9 cellular contexts compared by ENCODE assay signal in the genomic region with DNA sequence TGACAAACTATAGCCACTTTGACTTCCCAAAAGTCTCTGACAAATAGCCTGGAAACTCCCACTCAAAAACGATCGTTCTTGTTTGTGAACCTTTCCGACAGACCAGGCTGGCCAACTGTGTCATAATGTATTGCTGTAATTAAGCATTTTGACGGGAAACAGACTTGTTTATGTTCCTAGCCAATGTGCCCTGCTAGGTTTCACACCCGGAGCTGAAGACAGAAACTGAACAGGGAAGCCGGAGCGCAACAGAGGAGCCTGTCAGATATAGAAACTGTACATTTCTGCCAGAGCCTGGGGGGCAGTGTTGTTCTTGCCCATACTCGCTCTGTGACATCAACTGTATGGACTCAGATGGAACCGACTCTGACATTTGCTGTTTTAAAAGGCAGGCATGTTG. TPM values are rescaled to one million over a fixed set of nuclear protein-coding genes. Genes with fewer than 3 reads are reported as not detected.
DNase-seq lines count a peak whose midpoint lies in the region; ATAC-seq and TF ChIP-seq lines count a peak whose summit lies in the region.
"Had no signal": no experiment of that assay in that cellular context is flagged by ENCODE, and none has a peak within 500 bp of the region (broad histone marks: within the 10 kb centered on the region; RNA-seq: fewer than 3 reads in every experiment).

No MANE protein-coding gene starts in this region.

- peak; percentile 36 for DNase-seq in MCF 10A (ENCODE audit: unreplicated experiment)
- no peak for DNase-seq in breast epithelium (ENCODE audit: low spot score in 2 of 2)
- DNase-seq in NAMALWA (ENCODE audit: low spot score): peak; percentile 60
- peak in 1 of 2 donors; percentile 53 for DNase-seq in activated naive CD4-positive, alpha-beta T cell treated with anti-CD3 and anti-CD28 coated beads, Interleukin-2, amount 50 U/mL, for 72 hours (ENCODE audit: low spot score in 2 of 2)
- DNase-seq in smooth muscle cell (lab: John Stamatoyannopoulos, UW; ENCODE audit: unreplicated experiment): no peak
- DNase-seq in central memory CD4-positive, alpha-beta T cell: no peak
- DNase-seq in psoas muscle: no peak
- no peak for DNase-seq in cerebellar nuclear complex (lab: John Stamatoyannopoulos, UW)

- no peak overlapping the region for H3K4me3 Mint-ChIP-seq in MCF 10A (ENCODE audit: unreplicated experiment)

- H3K27ac Mint-ChIP-seq in MCF 10A (ENCODE audit: low read depth, unreplicated experiment): no peak overlapping the region
- peak overlapping the region in 1 of 2 donors; percentile 95 for H3K27ac Mint-ChIP-seq in activated naive CD4-positive, alpha-beta T cell treated with anti-CD3 and anti-CD28 coated beads, Interleukin-2, amount 50 U/mL, for 72 hours

- peak; percentile 67 to 95 for ATAC-seq in activated naive CD4-positive, alpha-beta T cell treated with anti-CD3 and anti-CD28 coated beads, Interleukin-2, amount 50 U/mL, for 72 hours
- no peak for ATAC-seq in psoas muscle

- CTCF ChIA-PET in MCF 10A (lab: Yijun Ruan, JAX): interaction anchor here (1.3 kb wide), 1 partner anchor 8 kb away, joined by 6 read pairs; no protein-coding TSS in a partner anchor

- no TSS peak for BruUV-seq in MCF 10A (replicated peaks; lab: Mats Ljungman, UMichigan)

- H3K36me3 ChIP-seq in breast epithelium (no peaks in the 10 kb centered on the region), smooth muscle cell (ENCODE audit: low read depth) (no peaks in the 10 kb centered on the region), psoas muscle (ENCODE audit: insufficient read depth in 1 of 2, low read depth in 1 of 2) (no peaks in the 10 kb centered on the region)

- H3K4me1 ChIP-seq in breast epithelium (no peaks in the 10 kb centered on the region), smooth muscle cell (ENCODE audit: low read depth) (no peaks in the 10 kb centered on the region), psoas muscle (no peaks in the 10 kb centered on the region)

- TF ChIP-seq CTCF in MCF 10A (IDR thresholded peaks at IDR 0.05; ENCODE audit: unreplicated experiment) (no peak), breast epithelium (IDR thresholded peaks at IDR 0.05) (no peak), smooth muscle cell (IDR thresholded peaks at IDR 0.05; ENCODE audit: borderline replicate concordance, insufficient read depth, poor library complexity, severe bottlenecking) (no peak), psoas muscle (IDR thresholded peaks at IDR 0.05) (no peak)

- H3K36me3 Mint-ChIP-seq in MCF 10A (ENCODE audit: insufficient read depth, unreplicated experiment): peaks cover 4% of the 10 kb centered on the region
- peaks cover 0 to 6% of the 10 kb centered on the region in 2 donors for H3K36me3 Mint-ChIP-seq in activated naive CD4-positive, alpha-beta T cell treated with anti-CD3 and anti-CD28 coated beads, Interleukin-2, amount 50 U/mL, for 72 hours

- H3K27ac ChIP-seq in breast epithelium (peak overlapping the region in 1 of 2 donors; percentile 52), smooth muscle cell (ENCODE audit: low read depth) (peak overlapping the region; percentile 8), psoas muscle (no peak overlapping the region)

- H3K4me3 ChIP-seq in breast epithelium: peak overlapping the region in 1 of 3 donors; percentile 23
- peak overlapping the region; percentile 43 for H3K4me3 ChIP-seq in smooth muscle cell
- H3K4me3 ChIP-seq in psoas muscle: no peak overlapping the region

- H3K9me3 ChIP-seq in breast epithelium (no peaks in the 10 kb centered on the region), smooth muscle cell (replicated peaks; ENCODE audit: low read depth) (no peaks in the 10 kb centered on the region), psoas muscle (no peaks in the 10 kb centered on the region)

- peak overlapping the region; percentile 32 for H3K9ac ChIP-seq in smooth muscle cell (ENCODE audit: low read depth)

- H3K9me3 Mint-ChIP-seq in MCF 10A (ENCODE audit: unreplicated experiment): no peaks in the 10 kb centered on the region
- H3K9me3 Mint-ChIP-seq in activated naive CD4-positive, alpha-beta T cell treated with anti-CD3 and anti-CD28 coated beads, Interleukin-2, amount 50 U/mL, for 72 hours: no peaks in the 10 kb centered on the region

- 13% methylated on average over 9 of the region's 9 CpGs for WGBS in smooth muscle cell (ENCODE audit: low lambda C conversion rate)
- 39 to 44% (median 43%) methylated on average over 9 of the region's 9 CpGs for WGBS in psoas muscle, 3 donors

- peaks cover 16% of the 10 kb centered on the region for H3K27me3 Mint-ChIP-seq in MCF 10A (ENCODE audit: insufficient read depth, unreplicated experiment)

- peak overlapping the region; percentile 82 for H2AFZ ChIP-seq in smooth muscle cell (ENCODE audit: low read depth)

- H3K27me3 ChIP-seq in breast epithelium (no peaks in the 10 kb centered on the region), smooth muscle cell (ENCODE audit: low read depth) (no peaks in the 10 kb centered on the region), psoas muscle (ENCODE audit: insufficient read depth in 3 of 3, low read length in 2 of 3) (peaks cover 0 to 3% (median 0%) of the 10 kb centered on the region in 3 donors)

- intact Hi-C loops in MCF 10A (cut with micrococcal nuclease) (no loop called here), breast epithelium (cut with DNase I; ENCODE audit: low total_unique reads) (no loop called here), psoas muscle (cut with DNase I) (no loop called here)

- TF ChIP-seq POLR2A in breast epithelium (IDR thresholded peaks at IDR 0.05): no peak

- peak overlapping the region; percentile 83 for H3K4me2 ChIP-seq in smooth muscle cell

- no peaks in the 10 kb centered on the region for H4K20me1 ChIP-seq in smooth muscle cell (ENCODE audit: low read depth)

- POLR2A ChIA-PET in MCF 10A (lab: Yijun Ruan, JAX): no interaction called here

- H3K79me2 ChIP-seq in smooth muscle cell (ENCODE audit: low read depth): no peaks in the 10 kb centered on the region

- no peaks in the 10 kb centered on the region for H3F3A ChIP-seq in smooth muscle cell (ENCODE audit: low read depth)

- H3K4me1 Mint-ChIP-seq in MCF 10A (ENCODE audit: insufficient read depth, unreplicated experiment): no peaks in the 10 kb centered on the region

RNA-seq across cellular contexts. Expression of gene C7orf33, which starts 55.3 kb away (rescaled TPM):
- total RNA-seq in MCF 10A (2022) (not detected in 2 replicates), breast epithelium (not detected), smooth muscle cell (not detected in 2 replicates), psoas muscle (not detected)
- not detected for total RNA-seq in activated naive CD4-positive, alpha-beta T cell treated with anti-CD3 and anti-CD28 coated beads, Interleukin-2, amount 50 U/mL, for 72 hours
- polyA plus RNA-seq in smooth muscle cell (not detected in 2 replicates), psoas muscle (not detected)
- total RNA-seq: T-helper 2 cell treated with Interferon-gamma antibody and Interleukin-4, amounts not matched to agents 100 ng/mL and 5 ng/mL, for 36 hours had no signal

Comparison
In these comparisons a context has a peak if more than half of its experiments do, and no peak if none do; other contexts are left out.
1. DNase-seq: peak in MCF 10A (single experiment) and NAMALWA (single experiment); none in breast epithelium (0 of 2), smooth muscle cell (single experiment), central memory CD4-positive, alpha-beta T cell (single experiment), psoas muscle (0 of 2) and cerebellar nuclear complex (0 of 2).
2. ATAC-seq: peak in activated naive CD4-positive, alpha-beta T cell treated with anti-CD3 and anti-CD28 coated beads, Interleukin-2, amount 50 U/mL, for 72 hours (2 of 2); none in psoas muscle (0 of 4).